In genomic region chr3:128317698-128318231, GRCh38 we compare ENCODE assay signal across 11 cellular contexts.
DNase-seq lines count a peak whose midpoint lies in the region; ATAC-seq and TF ChIP-seq lines count a peak whose summit lies in the region.
"Had no signal": no experiment of that assay in that cellular context is flagged by ENCODE, and none has a peak within 500 bp of the region (broad histone marks: within the 10 kb centered on the region; RNA-seq: fewer than 3 reads in every experiment).

No MANE protein-coding gene starts in this region.

- no peaks in the 10 kb centered on the region for H3K27me3 Mint-ChIP-seq in activated naive CD4-positive, alpha-beta T cell treated with anti-CD3 and anti-CD28 coated beads, Interleukin-2, amount 10 ng/mL, durations not matched to agents 7 days and 5 days
- H3K27me3 Mint-ChIP-seq in WTC11 (ENCODE audit: low read depth): no peaks in the 10 kb centered on the region
- H3K27me3 Mint-ChIP-seq in type B pancreatic cell: no peaks in the 10 kb centered on the region
- H3K27me3 Mint-ChIP-seq: stimulated activated memory B cell treated with anti-CD40 and anti-IgM and Interleukin-4, amounts not matched to agents 10 μg/mL and 1 μg/mL and 100 μg/mL, for 72 hours had no signal

- H3K27ac Mint-ChIP-seq in activated naive CD4-positive, alpha-beta T cell treated with anti-CD3 and anti-CD28 coated beads, Interleukin-2, amount 50 U/mL, for 72 hours: peak overlapping the region; percentile 59 to 86
- no peak overlapping the region for H3K27ac Mint-ChIP-seq in activated naive CD4-positive, alpha-beta T cell treated with anti-CD3 and anti-CD28 coated beads, Interleukin-2, amount 10 ng/mL, durations not matched to agents 7 days and 5 days
- H3K27ac Mint-ChIP-seq in WTC11: no peak overlapping the region
- peak overlapping the region; percentile 51 for H3K27ac Mint-ChIP-seq in type B pancreatic cell
- H3K27ac Mint-ChIP-seq: stimulated activated memory B cell treated with anti-CD40 and anti-IgM and Interleukin-4, amounts not matched to agents 10 μg/mL and 1 μg/mL and 100 μg/mL, for 72 hours had no signal

- H3K9me3 Mint-ChIP-seq in activated naive CD4-positive, alpha-beta T cell treated with anti-CD3 and anti-CD28 coated beads, Interleukin-2, amount 50 U/mL, for 72 hours: no peaks in the 10 kb centered on the region
- H3K9me3 Mint-ChIP-seq in activated naive CD4-positive, alpha-beta T cell treated with anti-CD3 and anti-CD28 coated beads, Interleukin-2, amount 10 ng/mL, durations not matched to agents 7 days and 5 days: no peaks in the 10 kb centered on the region
- no peaks in the 10 kb centered on the region for H3K9me3 Mint-ChIP-seq in WTC11
- H3K9me3 Mint-ChIP-seq in type B pancreatic cell: no peaks in the 10 kb centered on the region
- H3K9me3 Mint-ChIP-seq: stimulated activated memory B cell treated with anti-CD40 and anti-IgM and Interleukin-4, amounts not matched to agents 10 μg/mL and 1 μg/mL and 100 μg/mL, for 72 hours had no signal

- TF ChIP-seq CTCF in WTC11 (IDR thresholded peaks at IDR 0.05) (no peak), type B pancreatic cell (conservative IDR thresholded peaks at IDR 0.05) (no peak)

- peaks cover 35% of the 10 kb centered on the region for H3K4me1 Mint-ChIP-seq in activated naive CD4-positive, alpha-beta T cell treated with anti-CD3 and anti-CD28 coated beads, Interleukin-2, amount 10 ng/mL, durations not matched to agents 7 days and 5 days
- H3K4me1 Mint-ChIP-seq in WTC11 (no peaks in the 10 kb centered on the region), type B pancreatic cell (ENCODE audit: unreplicated experiment) (peaks cover 27% of the 10 kb centered on the region)
- H3K4me1 Mint-ChIP-seq: stimulated activated memory B cell treated with anti-CD40 and anti-IgM and Interleukin-4, amounts not matched to agents 10 μg/mL and 1 μg/mL and 100 μg/mL, for 72 hours had no signal

- CTCF ChIA-PET in activated naive CD4-positive, alpha-beta T cell treated with anti-CD3 and anti-CD28 coated beads, Interleukin-2, amount 10 ng/mL, durations not matched to agents 7 days and 5 days (lab: Charles Lee): no interaction called here
- CTCF ChIA-PET in WTC11 (lab: Charles Lee): interaction anchor here (0.8 to 2.1 kb wide), 2 partner anchors 91 to 179 kb away, joined by 3 to 6 read pairs; no protein-coding TSS in a partner anchor

- H3K4me3 Mint-ChIP-seq in activated naive CD4-positive, alpha-beta T cell treated with anti-CD3 and anti-CD28 coated beads, Interleukin-2, amount 10 ng/mL, durations not matched to agents 7 days and 5 days: no peak overlapping the region
- H3K4me3 Mint-ChIP-seq in WTC11 (no peak overlapping the region), type B pancreatic cell (no peak overlapping the region)
- H3K4me3 Mint-ChIP-seq: stimulated activated memory B cell treated with anti-CD40 and anti-IgM and Interleukin-4, amounts not matched to agents 10 μg/mL and 1 μg/mL and 100 μg/mL, for 72 hours had no signal

- H3K36me3 Mint-ChIP-seq in activated naive CD4-positive, alpha-beta T cell treated with anti-CD3 and anti-CD28 coated beads, Interleukin-2, amount 50 U/mL, for 72 hours: peaks cover 0 to 7% of the 10 kb centered on the region in 2 donors
- peaks cover 7% of the 10 kb centered on the region for H3K36me3 Mint-ChIP-seq in activated naive CD4-positive, alpha-beta T cell treated with anti-CD3 and anti-CD28 coated beads, Interleukin-2, amount 10 ng/mL, durations not matched to agents 7 days and 5 days
- H3K36me3 Mint-ChIP-seq in WTC11: no peaks in the 10 kb centered on the region
- H3K36me3 Mint-ChIP-seq in type B pancreatic cell: peaks cover 3% of the 10 kb centered on the region

- POLR2A ChIA-PET in WTC11 (lab: Charles Lee): no interaction called here

- DNase-seq in activated naive CD4-positive, alpha-beta T cell treated with anti-CD3 and anti-CD28 coated beads, Interleukin-2, amount 50 U/mL, for 72 hours (ENCODE audit: low spot score in 2 of 2): no peak
- no peak for DNase-seq in activated naive CD4-positive, alpha-beta T cell treated with anti-CD3 and anti-CD28 coated beads, Interleukin-2, amount 10 ng/mL, durations not matched to agents 7 days and 5 days
- no peak for DNase-seq in WTC11 (ENCODE audit: low spot score)
- DNase-seq in islet precursor cell: peak; percentile 49
- peak; percentile 62 for DNase-seq in type B pancreatic cell (ENCODE audit: extremely low spot score, unreplicated experiment)
- DNase-seq in NCI-H2029 (lab: John Stamatoyannopoulos, UW): no peak
- DNase-seq in UCSD-AML1 (lab: John Stamatoyannopoulos, UW; ENCODE audit: unreplicated experiment): no peak
- DNase-seq: NCI-H2029 treated with DMSO at 0.1 percent for 48 hours; stimulated activated CD4-positive, alpha-beta T cell treated with anti-CD3 and anti-CD28 coated beads, Interleukin-4, amount 100 ng/mL, for 24 hours had no signal

- ATAC-seq in activated naive CD4-positive, alpha-beta T cell treated with anti-CD3 and anti-CD28 coated beads, Interleukin-2, amount 50 U/mL, for 72 hours: no peak
- ATAC-seq in WTC11 (peak; percentile 14; the same call in 1 of the 2 replicates), GM21526 (IDR thresholded peaks at IDR 0.05; ENCODE audit: low FRiP score, unreplicated experiment) (no peak)
- ATAC-seq: stimulated activated memory B cell treated with anti-CD40 and anti-IgM and Interleukin-4, amounts not matched to agents 10 μg/mL and 1 μg/mL and 100 μg/mL, for 72 hours had no signal

TF ChIP-seq in WTC11, 78 proteins besides CTCF, POLR2A, EP300 and RAD21:
- peak; percentile 62; the same call in 1 of the 2 replicates for TF ChIP-seq ZNF121 (CRISPR knock-in tag; IDR thresholded peaks at IDR 0.05)
- no peak for TF ChIP-seq IRF2 (CRISPR knock-in tag; IDR thresholded peaks at IDR 0.05; ENCODE audit: borderline replicate concordance, low read depth)
TF ChIP-seq in WTC11: peak in this region for 1.

Comparison
In these comparisons a context has a peak if more than half of its experiments do, and no peak if none do; other contexts are left out.
1. H3K27ac Mint-ChIP-seq: peak in activated naive CD4-positive, alpha-beta T cell treated with anti-CD3 and anti-CD28 coated beads, Interleukin-2, amount 50 U/mL, for 72 hours (2 of 2) and type B pancreatic cell (single experiment); none in activated naive CD4-positive, alpha-beta T cell treated with anti-CD3 and anti-CD28 coated beads, Interleukin-2, amount 10 ng/mL, durations not matched to agents 7 days and 5 days (single experiment) and WTC11 (single experiment).
2. DNase-seq: peak in islet precursor cell (single experiment) and type B pancreatic cell (single experiment); none in activated naive CD4-positive, alpha-beta T cell treated with anti-CD3 and anti-CD28 coated beads, Interleukin-2, amount 50 U/mL, for 72 hours (0 of 2), activated naive CD4-positive, alpha-beta T cell treated with anti-CD3 and anti-CD28 coated beads, Interleukin-2, amount 10 ng/mL, durations not matched to agents 7 days and 5 days (single experiment), WTC11 (single experiment), NCI-H2029 (single experiment) and UCSD-AML1 (single experiment).